Comparison of ENCODE assay signal across 10 cellular contexts in genomic region chr11:76769645-76770586, GRCh38. TPM values are rescaled to one million over a fixed set of nuclear protein-coding genes. Genes with fewer than 3 reads are reported as not detected.
DNase-seq lines count a peak whose midpoint lies in the region; ATAC-seq and TF ChIP-seq lines count a peak whose summit lies in the region.
"Had no signal": no experiment of that assay in that cellular context is flagged by ENCODE, and none has a peak within 500 bp of the region (broad histone marks: within the 10 kb centered on the region; RNA-seq: fewer than 3 reads in every experiment).

No MANE protein-coding gene starts in this region.

- H3K27ac ChIP-seq in gastroesophageal sphincter (peak overlapping the region; percentile 58 to 82 (median 80)), spleen (peak overlapping the region in 6 of 8 donors; percentile 45 to 79 (median 66))

- ATAC-seq in T-helper 17 cell (no peak), gastroesophageal sphincter (no peak), HG02884 (IDR thresholded peaks at IDR 0.05; ENCODE audit: unreplicated experiment) (no peak), GM19395 (IDR thresholded peaks at IDR 0.05; ENCODE audit: unreplicated experiment) (no peak)
- ATAC-seq in activated CD4-positive, alpha-beta T cell treated with anti-CD3 and anti-CD28 coated beads for 36 hours: no peak

- no peak overlapping the region for H3K4me3 Mint-ChIP-seq in T-helper 17 cell
- H3K4me3 Mint-ChIP-seq in activated CD4-positive, alpha-beta T cell treated with anti-CD3 and anti-CD28 coated beads for 36 hours: no peak overlapping the region

- TF ChIP-seq EP300 in gastroesophageal sphincter (IDR thresholded peaks at IDR 0.05): no peak

- H3K4me1 Mint-ChIP-seq in T-helper 17 cell: peaks cover 32% of the 10 kb centered on the region
- peaks cover 16% of the 10 kb centered on the region for H3K4me1 Mint-ChIP-seq in activated CD4-positive, alpha-beta T cell treated with anti-CD3 and anti-CD28 coated beads for 36 hours

- intact Hi-C loops in spleen (cut with DNase I; ENCODE audit: low total_unique reads): no loop called here
- intact Hi-C loops in activated CD4-positive, alpha-beta T cell treated with anti-CD3 and anti-CD28 coated beads for 36 hours (cut with DNase I, micrococcal nuclease): no loop called here

- POLR2A ChIA-PET in activated CD4-positive, alpha-beta T cell treated with anti-CD3 and anti-CD28 coated beads for 36 hours (lab: Charles Lee): no interaction called here

- no peaks in the 10 kb centered on the region for H3K36me3 ChIP-seq in gastroesophageal sphincter
- H3K36me3 ChIP-seq in spleen: no peaks in the 10 kb centered on the region

- WGBS in gastroesophageal sphincter (ENCODE audit: low coverage in 1 of 2), 2 donors: 89% methylated on average over 7 of the region's 13 CpGs; no CpG with 5 or more reads in 1 of the 2 donors
- 68 to 89% (median 85%) methylated on average over 13 of the region's 13 CpGs for WGBS in spleen, 5 donors

- CTCF ChIA-PET in activated CD4-positive, alpha-beta T cell treated with anti-CD3 and anti-CD28 coated beads for 36 hours (lab: Charles Lee): interaction anchor here (1.0 to 1.4 kb wide), 3 partner anchors 9 to 29 kb away, joined by 3 to 4 read pairs (median 4); no protein-coding TSS in a partner anchor

- H3K4me1 ChIP-seq in gastroesophageal sphincter (peaks cover 0 to 93% (median 42%) of the 10 kb centered on the region in 3 donors), spleen (peaks cover 30 to 97% (median 68%) of the 10 kb centered on the region in 6 donors)

- no peaks in the 10 kb centered on the region for H3K27me3 Mint-ChIP-seq in T-helper 17 cell
- no peaks in the 10 kb centered on the region for H3K27me3 Mint-ChIP-seq in activated CD4-positive, alpha-beta T cell treated with anti-CD3 and anti-CD28 coated beads for 36 hours

- no peak overlapping the region for H3K4me3 ChIP-seq in gastroesophageal sphincter
- H3K4me3 ChIP-seq in spleen: no peak overlapping the region

- H3K9me3 Mint-ChIP-seq in activated CD4-positive, alpha-beta T cell treated with anti-CD3 and anti-CD28 coated beads for 36 hours (ENCODE audit: low read depth): no peaks in the 10 kb centered on the region

- TF ChIP-seq CTCF in gastroesophageal sphincter (IDR thresholded peaks at IDR 0.05): no peak
- no peak for TF ChIP-seq CTCF in spleen (IDR thresholded peaks at IDR 0.05 in 8 of 11, conservative IDR thresholded peaks at IDR 0.05 in 3 of 11)

- H3K27me3 ChIP-seq in gastroesophageal sphincter (no peaks in the 10 kb centered on the region), spleen (replicated peaks in 1 of 7) (no peaks in the 10 kb centered on the region)

- TF ChIP-seq POLR2A in gastroesophageal sphincter (IDR thresholded peaks at IDR 0.05) (no peak), spleen (IDR thresholded peaks at IDR 0.05) (no peak)

- DNase-seq in H4 (ENCODE audit: low spot score): peak; percentile 95
- no peak for DNase-seq in T-helper 17 cell
- DNase-seq in spleen: peak; percentile 69
- DNase-seq in activated CD4-positive, alpha-beta T cell treated with anti-CD3 and anti-CD28 coated beads for 36 hours: no peak
- DNase-seq in GM19238 (ENCODE audit: insufficient read length, low spot score): no peak
- DNase-seq: activated CD4-positive, alpha-beta T cell treated with anti-CD3 and anti-CD28 coated beads for 1 hour; NCI-H748 treated with DMSO at 0.1 percent for 48 hours had no signal

- peak overlapping the region; percentile 59 for H3K27ac Mint-ChIP-seq in T-helper 17 cell
- no peak overlapping the region for H3K27ac Mint-ChIP-seq in activated CD4-positive, alpha-beta T cell treated with anti-CD3 and anti-CD28 coated beads for 36 hours

- no peaks in the 10 kb centered on the region for H3K9me3 ChIP-seq in T-helper 17 cell (ENCODE audit: control insufficient read depth, low read length, poor library complexity, severe bottlenecking)
- no peaks in the 10 kb centered on the region for H3K9me3 ChIP-seq in gastroesophageal sphincter
- peaks cover 0 to 3% (median under 1%) of the 10 kb centered on the region in 8 donors for H3K9me3 ChIP-seq in spleen

- peaks cover 2% of the 10 kb centered on the region for H3K36me3 Mint-ChIP-seq in T-helper 17 cell (ENCODE audit: low read depth)
- H3K36me3 Mint-ChIP-seq in activated CD4-positive, alpha-beta T cell treated with anti-CD3 and anti-CD28 coated beads for 36 hours (ENCODE audit: low read depth): no peaks in the 10 kb centered on the region

RNA-seq across cellular contexts. Expression of gene TSKU, which starts 13.2 kb away (rescaled TPM):
- total RNA-seq in H4 (2014; rRNA removed; shearing (Covaris generic)): 64.5 and 67.1 TPM in 2 replicates
- total RNA-seq in T-helper 17 cell: not detected
- total RNA-seq in gastroesophageal sphincter: 10 to 100 TPM; 23.5 to 53.7 (median 38.2) TPM
- 10 to 100 TPM in 6 of 7 donors, 1 to 10 TPM in 1; 9.4 to 18.6 (median 13.1) TPM for total RNA-seq in spleen
- 1 to 10 TPM; 1.1 to 5.7 (median 1.8) TPM for polyA plus RNA-seq in spleen
- total RNA-seq in activated CD4-positive, alpha-beta T cell treated with anti-CD3 and anti-CD28 coated beads for 36 hours: 1 to 10 TPM; 8.0 to 8.3 TPM

Comparison
In these comparisons a context has a peak if more than half of its experiments do, and no peak if none do; other contexts are left out.
1. DNase-seq: peak in H4 (single experiment) and spleen (single experiment); none in T-helper 17 cell (0 of 3), activated CD4-positive, alpha-beta T cell treated with anti-CD3 and anti-CD28 coated beads for 36 hours (single experiment) and GM19238 (single experiment).
2. RNA of gene TSKU, which starts 13.2 kb away (total RNA-seq): 64.5 to 67.1 TPM in H4, 23.5 to 53.7 TPM in gastroesophageal sphincter, 9.4 to 18.6 TPM in spleen and 8.0 to 8.3 TPM in activated CD4-positive, alpha-beta T cell treated with anti-CD3 and anti-CD28 coated beads for 36 hours; not detected in T-helper 17 cell; every median in the first group is over 4 times any median in the second.